ENCODE assay signal across 8 cellular contexts in genomic region chr13:48412881-48413351, GRCh38. TPM values are rescaled to one million over a fixed set of nuclear protein-coding genes. Genes with fewer than 3 reads are reported as not detected.
A peak's percentile ranks its signal among the peaks of the same experiment; 100 is the strongest.
DNase-seq lines count a peak whose midpoint lies in the region; ATAC-seq, FAIRE-seq and TF ChIP-seq lines count a peak whose summit lies in the region.

Gene LPAR6, minus strand, starts transcription at chr13:48413113. Its CDS starts 690 bp downstream, at chr13:48412423.

- TF ChIP-seq CTCF in RWPE2 (IDR thresholded peaks at IDR 0.05; ENCODE audit: poor library complexity, severe bottlenecking), result no peak
- TF ChIP-seq CTCF in endodermal cell (conservative IDR thresholded peaks at IDR 0.05), result no peak
- TF ChIP-seq CTCF in tibial artery (IDR thresholded peaks at IDR 0.05), result no peak

- H3K36me3 ChIP-seq in RWPE2 (ENCODE audit: low read depth), result peaks cover 9% of the 10 kb centered on the region
- H3K36me3 ChIP-seq in endodermal cell (ENCODE audit: control insufficient read depth, insufficient read depth, low read length), result no peaks in the 10 kb centered on the region
- peaks cover 9 to 11% (median 10%) of the 10 kb centered on the region in 3 donors for H3K36me3 ChIP-seq in tibial artery

- H3K27ac ChIP-seq in RWPE2 (ENCODE audit: poor library complexity, severe bottlenecking) (peak within 1 kb of the TSS; percentile 72), endodermal cell (ENCODE audit: low read depth, low read length) (peak within 1 kb of the TSS; percentile 34), tibial artery (peak within 1 kb of the TSS; percentile 66 to 71)

- WGBS in endodermal cell (ENCODE audit: insufficient coverage in 1 of 2, insufficient read length in 1 of 2), 2 experiments, result 4 to 21% methylated on average over 3 to 4 of the region's 4 CpGs

- FAIRE-seq in frontal cortex (lab: Jason Lieb, UNC), result no peak

- peak within 1 kb of the TSS; percentile 95 for H3K27ac Mint-ChIP-seq in endodermal cell

- peak within 1 kb of the TSS; percentile 34 for H3K4me3 ChIP-seq in RWPE2 (ENCODE audit: severe bottlenecking)
- H3K4me3 ChIP-seq in endodermal cell (ENCODE audit: low read length), result peak within 1 kb of the TSS; percentile 90
- H3K4me3 ChIP-seq in tibial artery, result peak within 1 kb of the TSS; percentile 53 to 55

- H3K4me1 ChIP-seq in RWPE2 (ENCODE audit: insufficient read depth, poor library complexity, severe bottlenecking) (peaks cover 32% of the 10 kb centered on the region), endodermal cell (ENCODE audit: control insufficient read depth, insufficient read depth, low read length) (peaks cover 2% of the 10 kb centered on the region), tibial artery (peaks cover 0 to 21% (median 7%) of the 10 kb centered on the region in 4 donors)

- peak within 1 kb of the TSS; percentile 77 for H3K4me3 Mint-ChIP-seq in endodermal cell

- H3K27me3 Mint-ChIP-seq in endodermal cell (ENCODE audit: insufficient read depth), result no peaks in the 10 kb centered on the region

- peaks cover 14% of the 10 kb centered on the region for H3K4me1 Mint-ChIP-seq in endodermal cell

- DNase-seq in GM04504 (ENCODE audit: low read depth) (peak; percentile 55), RWPE2 (ENCODE audit: low spot score) (no peak), endodermal cell (peak; percentile 55), mesenteric fat pad (ENCODE audit: low spot score) (no peak), tibial artery (no peak), frontal cortex (ENCODE audit: low spot score in 2 of 2) (no peak)

- H3K27me3 ChIP-seq in RWPE2 (ENCODE audit: insufficient read depth, poor library complexity, severe bottlenecking), result no peaks in the 10 kb centered on the region
- no peaks in the 10 kb centered on the region for H3K27me3 ChIP-seq in endodermal cell (ENCODE audit: control insufficient read depth, insufficient read depth, low read length, poor library complexity, severe bottlenecking)
- no peaks in the 10 kb centered on the region for H3K27me3 ChIP-seq in tibial artery

- peaks cover 15% of the 10 kb centered on the region for H3K36me3 Mint-ChIP-seq in endodermal cell (ENCODE audit: low read depth)

- peaks cover 7% of the 10 kb centered on the region for H3K9me3 Mint-ChIP-seq in endodermal cell

- peak within 1 kb of the TSS; percentile 52 for H3K9ac ChIP-seq in endodermal cell (ENCODE audit: extremely low read depth, low read length, poor library complexity, severe bottlenecking)

- ATAC-seq in RWPE2 (ENCODE audit: low read depth) (peak; percentile 80), HG02678 (IDR thresholded peaks at IDR 0.05; ENCODE audit: unreplicated experiment) (no peak), GM21528 (IDR thresholded peaks at IDR 0.05; ENCODE audit: low FRiP score, unreplicated experiment) (no peak)

- H3K9me3 ChIP-seq in RWPE2 (ENCODE audit: severe bottlenecking) (no peaks in the 10 kb centered on the region), endodermal cell (ENCODE audit: control insufficient read depth, low read length) (no peaks in the 10 kb centered on the region), tibial artery (no peaks in the 10 kb centered on the region)

- intact Hi-C loops in tibial artery (cut with DNase I; ENCODE audit: low total_unique reads), result no loop called here

RNA-seq across cellular contexts. Expression of gene LPAR6, which starts in this region (rescaled TPM):
- total RNA-seq in endodermal cell (1 to 10 TPM; 2.2 to 4.9 TPM), mesenteric fat pad (36.6 TPM), frontal cortex (7.3 TPM)
- polyA plus RNA-seq in endodermal cell (2013, experiment 1 of 2), result 19.6 TPM
- polyA plus RNA-seq in endodermal cell (2013, experiment 2 of 2), result 17.8 TPM

Comparison
In these comparisons a context has a peak if more than half of its experiments do, and no peak if none do; other contexts are left out.
1. DNase-seq: peak in GM04504 (single experiment) and endodermal cell (single experiment); none in RWPE2 (single experiment), mesenteric fat pad (single experiment), tibial artery (0 of 2) and frontal cortex (0 of 2).
2. H3K4me3 ChIP-seq: peak in every context shown above with its lines; median percentile 90 in endodermal cell; 54 in tibial artery; 34 in RWPE2.
3. Peak in every context shown above with its lines, with median percentiles within 50 percentile points of each other: H3K27ac ChIP-seq.